1 cellular context compared by ENCODE assay signal in genomic region chr10:17226891-17227303, GRCh38.
TF ChIP-seq lines count a peak whose summit lies in the region.

No MANE protein-coding gene starts in this region.

TF ChIP-seq in K562, 482 proteins besides CTCF, POLR2A, EP300 and RAD21 (continued from another document):
- TF ChIP-seq RERE (CRISPR knock-in tag; IDR thresholded peaks at IDR 0.05; ENCODE audit: borderline replicate concordance): no peak
- TF ChIP-seq ZNF586 (CRISPR knock-in tag; conservative IDR thresholded peaks at IDR 0.05): no peak
- no peak for TF ChIP-seq LCOR (CRISPR knock-in tag; IDR thresholded peaks at IDR 0.05)
- TF ChIP-seq ZNF146 (CRISPR knock-in tag; IDR thresholded peaks at IDR 0.05; ENCODE audit: unreplicated experiment): no peak
- no peak for TF ChIP-seq L3MBTL2 (IDR thresholded peaks at IDR 0.05)
- TF ChIP-seq KDM5B (IDR thresholded peaks at IDR 0.05; ENCODE audit: insufficient replicate concordance, low read depth, low read length): no peak
- no peak for TF ChIP-seq FOXA1 (IDR thresholded peaks at IDR 0.05; ENCODE audit: borderline replicate concordance)
- no peak for TF ChIP-seq AFF1 (IDR thresholded peaks at IDR 0.05; ENCODE audit: low read depth in 1 of 2, partially characterized antibody in 2 of 2)
